ENCODE assay signal across 19 cellular contexts in genomic region chr3:16325850-16326249, GRCh38.
DNase-seq lines count a peak whose midpoint lies in the region; ATAC-seq and TF ChIP-seq lines count a peak whose summit lies in the region.
"Had no signal": no experiment of that assay in that cellular context is flagged by ENCODE, and none has a peak within 500 bp of the region (broad histone marks: within the 10 kb centered on the region; RNA-seq: fewer than 3 reads in every experiment).

No MANE protein-coding gene starts in this region.

- WGBS in liver, result 95% methylated on average over 4 of the region's 4 CpGs
- over 99% methylated on average over 4 of the region's 4 CpGs for WGBS in right cardiac atrium

- peaks cover 7% of the 10 kb centered on the region for H3K9me3 ChIP-seq in CD4-positive, alpha-beta T cell (ENCODE audit: control insufficient read depth, low read length)
- H3K9me3 ChIP-seq in T-helper 17 cell (ENCODE audit: control insufficient read depth, low read length, poor library complexity, severe bottlenecking) (peaks cover under 1% of the 10 kb centered on the region), liver (ENCODE audit: control insufficient read depth in 4 of 4, low read length in 3 of 4) (no peaks in the 10 kb centered on the region), right cardiac atrium (ENCODE audit: control insufficient read depth, low read length) (no peaks in the 10 kb centered on the region)
- H3K9me3 ChIP-seq: BE2C had no signal

- H3K4me1 ChIP-seq in liver (ENCODE audit: control insufficient read depth in 4 of 4, insufficient read depth in 4 of 4, low read length in 3 of 4), result peaks cover 16 to 53% (median 27%) of the 10 kb centered on the region in 4 donors
- no peaks in the 10 kb centered on the region for H3K4me1 ChIP-seq in right cardiac atrium (ENCODE audit: control insufficient read depth, insufficient read depth, low read length)
- H3K4me1 ChIP-seq: BE2C, SJCRH30 had no signal

- CTCF ChIA-PET in activated CD4-positive, alpha-beta memory T cell treated with anti-CD3 and anti-CD28 coated beads for 36 hours (lab: Charles Lee), result interaction anchor here (9.8 kb wide), 1 partner anchor 33 kb away, joined by 228 read pairs; no protein-coding TSS in a partner anchor
- CTCF ChIA-PET in activated CD4-positive, alpha-beta memory T cell treated with anti-CD3 and anti-CD28 coated beads, Interleukin-2, amount 10 ng/mL, durations not matched to agents 7 days and 5 days (lab: Charles Lee), result interaction anchor here (0.6 kb wide), 1 partner anchor 11 kb away, joined by 3 read pairs; no protein-coding TSS in a partner anchor
- CTCF ChIA-PET in CD4-positive, alpha-beta T cell (lab: Charles Lee), result interaction anchor here (2.0 kb wide), 1 partner anchor 36 kb away, joined by 6 read pairs; no protein-coding TSS in a partner anchor

- intact Hi-C loops in activated CD4-positive, alpha-beta memory T cell treated with anti-CD3 and anti-CD28 coated beads for 36 hours (cut with micrococcal nuclease), result no loop called here
- intact Hi-C loops in CD4-positive, alpha-beta T cell (cut with DNase I, micrococcal nuclease), result loop anchor here in 1 of 2 experiments (10.0 kb wide), 1 partner anchor 51 kb away; no protein-coding TSS in a partner anchor
- intact Hi-C loops in right cardiac atrium (cut with DNase I), result no loop called here

- no peak for DNase-seq in activated CD4-positive, alpha-beta memory T cell treated with anti-CD3 and anti-CD28 coated beads for 36 hours
- DNase-seq in activated CD4-positive, alpha-beta memory T cell treated with anti-CD3 and anti-CD28 coated beads, Interleukin-2, amount 10 ng/mL, durations not matched to agents 7 days and 5 days, result no peak
- DNase-seq in CD4-positive, alpha-beta T cell, result no peak
- no peak for DNase-seq in T-helper 17 cell
- no peak for DNase-seq in anterior cingulate cortex (lab: John Stamatoyannopoulos, UW)
- DNase-seq in NAMALWA (ENCODE audit: low spot score), result no peak
- no peak for DNase-seq in right cardiac atrium
- DNase-seq: 8988T, BE2C, DMS79 treated with DMSO at 0.1 percent for 48 hours, HCEC 1CT, KBM-7, NCI-H1436, NCI-H2029 treated with DMSO at 0.1 percent for 48 hours, NCI-H2171 treated with DMSO at 0.1 percent for 48 hours, NCI-H774, PC-3, SJCRH30 had no signal

- H3K27me3 ChIP-seq in CD4-positive, alpha-beta T cell (ENCODE audit: control insufficient read depth, insufficient read depth, low read length), result no peaks in the 10 kb centered on the region
- no peaks in the 10 kb centered on the region for H3K27me3 ChIP-seq in liver (ENCODE audit: control insufficient read depth in 4 of 4, insufficient read depth in 4 of 4, low read length in 3 of 4)
- no peaks in the 10 kb centered on the region for H3K27me3 ChIP-seq in right cardiac atrium (ENCODE audit: control insufficient read depth, insufficient read depth)
- H3K27me3 ChIP-seq: BE2C, SJCRH30 had no signal

- no peak for TF ChIP-seq RAD21 in liver (IDR thresholded peaks at IDR 0.05)

- no peaks in the 10 kb centered on the region for H3K9me3 Mint-ChIP-seq in activated CD4-positive, alpha-beta memory T cell treated with anti-CD3 and anti-CD28 coated beads for 36 hours
- H3K9me3 Mint-ChIP-seq in activated CD4-positive, alpha-beta memory T cell treated with anti-CD3 and anti-CD28 coated beads, Interleukin-2, amount 10 ng/mL, durations not matched to agents 7 days and 5 days, result no peaks in the 10 kb centered on the region
- H3K9me3 Mint-ChIP-seq in CD4-positive, alpha-beta T cell, result peaks cover 2% of the 10 kb centered on the region

- H3K27ac ChIP-seq in CD4-positive, alpha-beta T cell (ENCODE audit: low read depth, low read length), result no peak overlapping the region
- H3K27ac ChIP-seq in liver (ENCODE audit: low read depth in 1 of 2, low read length in 2 of 2) (peak overlapping the region; percentile 70 to 87), right cardiac atrium (ENCODE audit: low read length) (no peak overlapping the region)
- H3K27ac ChIP-seq: SJCRH30 had no signal

- no peak for ATAC-seq in CD4-positive, alpha-beta T cell (ENCODE audit: poor library complexity)
- ATAC-seq in T-helper 17 cell (no peak), right cardiac atrium (no peak)
- ATAC-seq: PC-3 had no signal

- no peaks in the 10 kb centered on the region for H3K27me3 Mint-ChIP-seq in activated CD4-positive, alpha-beta memory T cell treated with anti-CD3 and anti-CD28 coated beads for 36 hours
- H3K27me3 Mint-ChIP-seq in activated CD4-positive, alpha-beta memory T cell treated with anti-CD3 and anti-CD28 coated beads, Interleukin-2, amount 10 ng/mL, durations not matched to agents 7 days and 5 days, result no peaks in the 10 kb centered on the region
- H3K27me3 Mint-ChIP-seq in CD4-positive, alpha-beta T cell, result no peaks in the 10 kb centered on the region
- no peaks in the 10 kb centered on the region for H3K27me3 Mint-ChIP-seq in T-helper 17 cell

- POLR2A ChIA-PET in activated CD4-positive, alpha-beta memory T cell treated with anti-CD3 and anti-CD28 coated beads for 36 hours (lab: Charles Lee), result no interaction called here
- POLR2A ChIA-PET in activated CD4-positive, alpha-beta memory T cell treated with anti-CD3 and anti-CD28 coated beads, Interleukin-2, amount 10 ng/mL, durations not matched to agents 7 days and 5 days (lab: Charles Lee), result no interaction called here
- POLR2A ChIA-PET in CD4-positive, alpha-beta T cell (lab: Charles Lee), result interaction anchor here (2.5 kb wide), 1 partner anchor 12 kb away, joined by 8 read pairs; no protein-coding TSS in a partner anchor

- peaks cover 14% of the 10 kb centered on the region for H3K4me1 Mint-ChIP-seq in activated CD4-positive, alpha-beta memory T cell treated with anti-CD3 and anti-CD28 coated beads for 36 hours (ENCODE audit: low read depth)
- H3K4me1 Mint-ChIP-seq in activated CD4-positive, alpha-beta memory T cell treated with anti-CD3 and anti-CD28 coated beads, Interleukin-2, amount 10 ng/mL, durations not matched to agents 7 days and 5 days, result no peaks in the 10 kb centered on the region
- peaks cover 23% of the 10 kb centered on the region for H3K4me1 Mint-ChIP-seq in CD4-positive, alpha-beta T cell (ENCODE audit: low read depth)
- H3K4me1 Mint-ChIP-seq in T-helper 17 cell, result peaks cover 4% of the 10 kb centered on the region

- peak overlapping the region; percentile 49 for H3K27ac Mint-ChIP-seq in activated CD4-positive, alpha-beta memory T cell treated with anti-CD3 and anti-CD28 coated beads for 36 hours
- H3K27ac Mint-ChIP-seq in activated CD4-positive, alpha-beta memory T cell treated with anti-CD3 and anti-CD28 coated beads, Interleukin-2, amount 10 ng/mL, durations not matched to agents 7 days and 5 days, result no peak overlapping the region
- peak overlapping the region; percentile 78 for H3K27ac Mint-ChIP-seq in CD4-positive, alpha-beta T cell
- peak overlapping the region; percentile 21 for H3K27ac Mint-ChIP-seq in T-helper 17 cell

- no peak for TF ChIP-seq CTCF in CD4-positive, alpha-beta T cell (IDR thresholded peaks at IDR 0.05)
- TF ChIP-seq CTCF in liver (IDR thresholded peaks at IDR 0.05; ENCODE audit: low read depth, low read length, missing input control), result no peak

- no peak overlapping the region for H3K9ac ChIP-seq in liver (ENCODE audit: low read depth in 1 of 2, low read length in 2 of 2)

- H3K36me3 Mint-ChIP-seq in activated CD4-positive, alpha-beta memory T cell treated with anti-CD3 and anti-CD28 coated beads for 36 hours, result peaks cover 32% of the 10 kb centered on the region
- H3K36me3 Mint-ChIP-seq in activated CD4-positive, alpha-beta memory T cell treated with anti-CD3 and anti-CD28 coated beads, Interleukin-2, amount 10 ng/mL, durations not matched to agents 7 days and 5 days (ENCODE audit: low read depth), result peaks cover 54% of the 10 kb centered on the region
- H3K36me3 Mint-ChIP-seq in CD4-positive, alpha-beta T cell (ENCODE audit: low read depth), result peaks cover 100% of the 10 kb centered on the region
- peaks cover 8% of the 10 kb centered on the region for H3K36me3 Mint-ChIP-seq in T-helper 17 cell (ENCODE audit: low read depth)

- no peak overlapping the region for H3K4me3 Mint-ChIP-seq in activated CD4-positive, alpha-beta memory T cell treated with anti-CD3 and anti-CD28 coated beads for 36 hours
- no peak overlapping the region for H3K4me3 Mint-ChIP-seq in activated CD4-positive, alpha-beta memory T cell treated with anti-CD3 and anti-CD28 coated beads, Interleukin-2, amount 10 ng/mL, durations not matched to agents 7 days and 5 days
- no peak overlapping the region for H3K4me3 Mint-ChIP-seq in CD4-positive, alpha-beta T cell
- no peak overlapping the region for H3K4me3 Mint-ChIP-seq in T-helper 17 cell

- H3K36me3 ChIP-seq in liver (ENCODE audit: control insufficient read depth in 4 of 4, insufficient read depth in 3 of 4, low read depth in 1 of 4, low read length in 3 of 4), result peaks cover 0 to 26% (median 10%) of the 10 kb centered on the region in 4 donors
- H3K36me3 ChIP-seq: BE2C had no signal

- H3K4me3 ChIP-seq in liver (ENCODE audit: low read depth in 1 of 3, low read length in 3 of 3) (no peak overlapping the region), right cardiac atrium (ENCODE audit: low read length) (no peak overlapping the region)
- H3K4me3 ChIP-seq: SJCRH30 had no signal

TF ChIP-seq in liver, 16 proteins besides CTCF, POLR2A, EP300 and RAD21 (continues in another document):
- no peak for TF ChIP-seq YY1 (IDR thresholded peaks at IDR 0.05)
- no peak for TF ChIP-seq RXRA (IDR thresholded peaks at IDR 0.05)
- TF ChIP-seq HNF4G (IDR thresholded peaks at IDR 0.05), result no peak
- no peak for TF ChIP-seq TAF1 (conservative IDR thresholded peaks at IDR 0.05)
- no peak for TF ChIP-seq FOXA2 (IDR thresholded peaks at IDR 0.05)
- TF ChIP-seq NR2F2 (IDR thresholded peaks at IDR 0.05), result no peak
- TF ChIP-seq HNF4A (conservative IDR thresholded peaks at IDR 0.05), result no peak
- no peak for TF ChIP-seq SP1 (IDR thresholded peaks at IDR 0.05)
- no peak for TF ChIP-seq FOXA1 (IDR thresholded peaks at IDR 0.05)
- no peak for TF ChIP-seq MAX (IDR thresholded peaks at IDR 0.05)
- TF ChIP-seq EGR1 (IDR thresholded peaks at IDR 0.05; ENCODE audit: low read depth in 2 of 2), result no peak

Comparison
In these comparisons a context has a peak if more than half of its experiments do, and no peak if none do; other contexts are left out.
1. H3K27ac ChIP-seq: peak in liver (2 of 2); none in CD4-positive, alpha-beta T cell (single experiment) and right cardiac atrium (single experiment).